In the genomic region with DNA sequence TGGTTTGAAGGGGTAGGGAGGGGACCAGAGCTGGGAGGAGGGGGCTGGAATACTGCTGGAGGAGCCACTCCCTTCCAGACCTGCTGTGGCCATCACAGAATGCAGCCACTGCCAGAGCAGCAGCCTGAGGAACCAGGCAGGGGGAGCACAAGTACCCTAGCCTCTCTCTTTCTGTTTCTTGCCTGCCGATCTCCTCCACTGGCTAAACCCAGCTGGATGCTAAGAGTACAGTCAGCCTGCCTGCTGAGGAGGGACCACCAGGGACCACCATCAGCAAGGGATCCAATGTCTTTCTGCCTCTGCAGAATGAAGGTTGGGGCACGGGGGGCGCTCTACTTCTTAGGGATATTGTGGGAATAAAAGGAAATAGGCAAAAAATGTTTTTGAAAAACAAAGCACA, we compare ENCODE assay signal across 15 cellular contexts. TPM values are rescaled to one million over a fixed set of nuclear protein-coding genes. Genes with fewer than 3 reads are reported as not detected.
A peak's percentile ranks its signal among the peaks of the same experiment; 100 is the strongest.
DNase-seq lines count a peak whose midpoint lies in the region; ATAC-seq, FAIRE-seq and TF ChIP-seq lines count a peak whose summit lies in the region.
"Had no signal": no experiment of that assay in that cellular context is flagged by ENCODE, and none has a peak within 500 bp of the region (broad histone marks: within the 10 kb centered on the region; RNA-seq: fewer than 3 reads in every experiment).

No MANE protein-coding gene starts in this region.

- no peak overlapping the region for H3K9ac ChIP-seq in astrocyte (ENCODE audit: low read length)

- H3K4me3 ChIP-seq in astrocyte (ENCODE audit: insufficient read depth, low read depth, low read length) (no peak overlapping the region), lower lobe of right lung (no peak overlapping the region), upper lobe of right lung (no peak overlapping the region)
- H3K4me3 ChIP-seq: tibial nerve had no signal

- no peaks in the 10 kb centered on the region for H3K27me3 Mint-ChIP-seq in activated CD4-positive, alpha-beta T cell treated with anti-CD3 and anti-CD28 coated beads, Interleukin-2, amount 10 ng/mL, durations not matched to agents 24 days and 14 days
- no peaks in the 10 kb centered on the region for H3K27me3 Mint-ChIP-seq in astrocyte (ENCODE audit: low read depth, unreplicated experiment)
- H3K27me3 Mint-ChIP-seq in stimulated activated naive B cell treated with anti-CD40 and anti-IgM and Interleukin-4, amounts not matched to agents 10 μg/mL and 1 μg/mL and 100 μg/mL, for 72 hours: no peaks in the 10 kb centered on the region
- H3K27me3 Mint-ChIP-seq: CD8-positive, alpha-beta memory T cell had no signal

- H3K9me3 ChIP-seq in astrocyte (ENCODE audit: insufficient read depth, low read depth, low read length) (no peaks in the 10 kb centered on the region), lower lobe of right lung (no peaks in the 10 kb centered on the region), upper lobe of right lung (no peaks in the 10 kb centered on the region)
- H3K9me3 ChIP-seq: tibial nerve had no signal

- H3K9me3 Mint-ChIP-seq in activated CD4-positive, alpha-beta T cell treated with anti-CD3 and anti-CD28 coated beads, Interleukin-2, amount 10 ng/mL, durations not matched to agents 24 days and 14 days: no peaks in the 10 kb centered on the region
- no peaks in the 10 kb centered on the region for H3K9me3 Mint-ChIP-seq in astrocyte (ENCODE audit: unreplicated experiment)
- H3K9me3 Mint-ChIP-seq in stimulated activated naive B cell treated with anti-CD40 and anti-IgM and Interleukin-4, amounts not matched to agents 10 μg/mL and 1 μg/mL and 100 μg/mL, for 72 hours: no peaks in the 10 kb centered on the region
- H3K9me3 Mint-ChIP-seq: CD8-positive, alpha-beta memory T cell had no signal

- H3K27ac Mint-ChIP-seq in activated CD4-positive, alpha-beta T cell treated with anti-CD3 and anti-CD28 coated beads, Interleukin-2, amount 10 ng/mL, durations not matched to agents 24 days and 14 days: no peak overlapping the region
- no peak overlapping the region for H3K27ac Mint-ChIP-seq in astrocyte (ENCODE audit: unreplicated experiment)
- H3K27ac Mint-ChIP-seq in stimulated activated naive B cell treated with anti-CD40 and anti-IgM and Interleukin-4, amounts not matched to agents 10 μg/mL and 1 μg/mL and 100 μg/mL, for 72 hours: no peak overlapping the region

- peaks cover 21% of the 10 kb centered on the region for H4K20me1 ChIP-seq in astrocyte (ENCODE audit: insufficient read depth, low read length)

- H3K79me2 ChIP-seq in astrocyte (ENCODE audit: insufficient read depth, low read length): peaks cover 5% of the 10 kb centered on the region

- H3K4me1 ChIP-seq in astrocyte (ENCODE audit: insufficient read depth, low read length): peaks cover 6% of the 10 kb centered on the region
- H3K4me1 ChIP-seq in lower lobe of right lung: peaks cover 49% of the 10 kb centered on the region
- peaks cover 34% of the 10 kb centered on the region for H3K4me1 ChIP-seq in upper lobe of right lung

- H3K27ac ChIP-seq in astrocyte (ENCODE audit: low read depth, low read length) (no peak overlapping the region), lower lobe of right lung (peak overlapping the region; percentile 75), upper lobe of right lung (peak overlapping the region; percentile 83)
- H3K27ac ChIP-seq: WERI-Rb-1 had no signal

- H3K27me3 ChIP-seq in astrocyte (ENCODE audit: insufficient read depth, low read length) (no peaks in the 10 kb centered on the region), lower lobe of right lung (ENCODE audit: low read depth) (no peaks in the 10 kb centered on the region), upper lobe of right lung (no peaks in the 10 kb centered on the region)
- H3K27me3 ChIP-seq: tibial nerve had no signal

- ATAC-seq in lower lobe of right lung (no peak), upper lobe of right lung (no peak)
- ATAC-seq in stimulated activated naive B cell treated with anti-CD40 and anti-IgM and Interleukin-4, amounts not matched to agents 10 μg/mL and 1 μg/mL and 100 μg/mL, for 72 hours (replicated peaks): no peak

- H3K4me1 Mint-ChIP-seq in activated CD4-positive, alpha-beta T cell treated with anti-CD3 and anti-CD28 coated beads, Interleukin-2, amount 10 ng/mL, durations not matched to agents 24 days and 14 days: peaks cover 37% of the 10 kb centered on the region
- peaks cover 24% of the 10 kb centered on the region for H3K4me1 Mint-ChIP-seq in astrocyte (ENCODE audit: low read depth, unreplicated experiment)
- peaks cover 12 to 19% of the 10 kb centered on the region in 2 donors for H3K4me1 Mint-ChIP-seq in stimulated activated naive B cell treated with anti-CD40 and anti-IgM and Interleukin-4, amounts not matched to agents 10 μg/mL and 1 μg/mL and 100 μg/mL, for 72 hours

- H3K36me3 ChIP-seq in astrocyte (ENCODE audit: insufficient read depth, low read length) (no peaks in the 10 kb centered on the region), lower lobe of right lung (no peaks in the 10 kb centered on the region), upper lobe of right lung (no peaks in the 10 kb centered on the region)
- H3K36me3 ChIP-seq: tibial nerve, WERI-Rb-1 had no signal

- peak; percentile 45 for DNase-seq in activated CD4-positive, alpha-beta T cell treated with anti-CD3 and anti-CD28 coated beads, Interleukin-2, amount 10 ng/mL, durations not matched to agents 24 days and 14 days
- no peak for DNase-seq in activated CD4-positive, alpha-beta T cell treated with anti-CD3 and anti-CD28 coated beads, Interleukin-2, amount 50 U/mL, for 48 hours
- DNase-seq in astrocyte (ENCODE audit: low read depth) (no peak), lower lobe of right lung (no peak), upper lobe of right lung (no peak), DMS79 treated with DMSO at 0.1 percent for 48 hours (lab: John Stamatoyannopoulos, UW) (no peak), NAMALWA (ENCODE audit: low spot score) (no peak)
- DNase-seq in stimulated activated naive B cell treated with anti-CD40 and anti-IgM and Interleukin-4, amounts not matched to agents 10 μg/mL and 1 μg/mL and 100 μg/mL, for 72 hours: no peak
- DNase-seq: CD8-positive, alpha-beta memory T cell; NCI-H1436; WERI-Rb-1 had no signal

- no peak overlapping the region for H3K4me2 ChIP-seq in astrocyte (ENCODE audit: low read length)

- intact Hi-C loops in activated CD4-positive, alpha-beta T cell treated with anti-CD3 and anti-CD28 coated beads, Interleukin-2, amount 10 ng/mL, durations not matched to agents 24 days and 14 days (cut with micrococcal nuclease): no loop called here
- intact Hi-C loops in lower lobe of right lung (cut with DNase I): no loop called here
- intact Hi-C loops in upper lobe of right lung (cut with DNase I): no loop called here

- H3K36me3 Mint-ChIP-seq in activated CD4-positive, alpha-beta T cell treated with anti-CD3 and anti-CD28 coated beads, Interleukin-2, amount 10 ng/mL, durations not matched to agents 24 days and 14 days (ENCODE audit: low read depth): peaks cover 9% of the 10 kb centered on the region
- peaks cover 5% of the 10 kb centered on the region for H3K36me3 Mint-ChIP-seq in astrocyte (ENCODE audit: low read depth, unreplicated experiment)
- H3K36me3 Mint-ChIP-seq in stimulated activated naive B cell treated with anti-CD40 and anti-IgM and Interleukin-4, amounts not matched to agents 10 μg/mL and 1 μg/mL and 100 μg/mL, for 72 hours: no peaks in the 10 kb centered on the region

- no peak overlapping the region for H3K4me3 Mint-ChIP-seq in activated CD4-positive, alpha-beta T cell treated with anti-CD3 and anti-CD28 coated beads, Interleukin-2, amount 10 ng/mL, durations not matched to agents 24 days and 14 days
- peak overlapping the region; percentile 34 for H3K4me3 Mint-ChIP-seq in astrocyte (ENCODE audit: unreplicated experiment)
- no peak overlapping the region for H3K4me3 Mint-ChIP-seq in stimulated activated naive B cell treated with anti-CD40 and anti-IgM and Interleukin-4, amounts not matched to agents 10 μg/mL and 1 μg/mL and 100 μg/mL, for 72 hours
- H3K4me3 Mint-ChIP-seq: CD8-positive, alpha-beta memory T cell had no signal

- no peak for FAIRE-seq in astrocyte (lab: Jason Lieb, UNC)
- FAIRE-seq: bronchial epithelial cell, G401.6, islet of Langerhans had no signal

- TF ChIP-seq CTCF in astrocyte (IDR thresholded peaks at IDR 0.05; ENCODE audit: insufficient read depth, low read depth, low read length) (no peak), lower lobe of right lung (IDR thresholded peaks at IDR 0.05) (no peak), upper lobe of right lung (IDR thresholded peaks at IDR 0.05) (no peak)

- H2AFZ ChIP-seq in astrocyte (ENCODE audit: low read depth, low read length): no peak overlapping the region

RNA-seq across cellular contexts. Expression of a gene that starts 4.7 kb away (rescaled TPM):
- 39.9 and 43.4 TPM in 2 replicates for total RNA-seq in activated CD4-positive, alpha-beta T cell treated with anti-CD3 and anti-CD28 coated beads, Interleukin-2, amount 10 ng/mL, durations not matched to agents 24 days and 14 days
- total RNA-seq in astrocyte: 48.9 and 55.7 TPM in 2 replicates
- 106 TPM for total RNA-seq in lower lobe of right lung
- total RNA-seq in upper lobe of right lung: 104 TPM

RNA-seq across cellular contexts. Expression of a gene that starts 33.9 kb away (rescaled TPM):
- total RNA-seq in activated CD4-positive, alpha-beta T cell treated with anti-CD3 and anti-CD28 coated beads, Interleukin-2, amount 10 ng/mL, durations not matched to agents 24 days and 14 days: 79.0 and 79.3 TPM in 2 replicates
- total RNA-seq in astrocyte (47.0 and 50.1 TPM in 2 replicates), lower lobe of right lung (43.3 TPM), upper lobe of right lung (47.9 TPM)
